ENCODE assay signal across 8 cellular contexts in the genomic region with DNA sequence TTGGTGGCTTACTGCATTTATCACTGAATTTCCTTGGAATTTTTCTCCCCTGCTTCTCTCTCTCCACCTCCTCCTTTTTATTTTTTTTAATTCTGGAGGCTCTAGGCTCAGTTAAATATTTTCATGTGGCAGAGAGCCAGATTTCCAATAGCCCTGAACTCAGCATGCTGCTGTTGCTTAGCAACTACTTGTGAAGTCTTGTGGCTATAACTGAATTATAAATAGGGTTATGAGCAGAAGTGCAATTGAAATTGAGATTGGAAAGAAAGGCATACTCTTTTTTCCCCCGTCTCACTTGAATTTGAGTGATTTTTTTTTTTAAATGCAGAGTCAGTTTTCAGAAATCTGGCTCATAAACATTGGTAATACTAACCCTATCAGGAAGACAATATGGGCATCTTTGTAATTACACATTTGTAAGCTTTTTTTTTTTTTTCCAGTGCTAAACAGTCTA. TPM values are rescaled to one million over a fixed set of nuclear protein-coding genes. Genes with fewer than 3 reads are reported as not detected.
DNase-seq lines count a peak whose midpoint lies in the region; ATAC-seq, FAIRE-seq and TF ChIP-seq lines count a peak whose summit lies in the region.

No MANE protein-coding gene starts in this region.

- TF ChIP-seq RAD21 in liver (IDR thresholded peaks at IDR 0.05): peak in 1 of 2 donors; percentile 23

- no peaks in the 10 kb centered on the region for H3K27me3 Mint-ChIP-seq in type B pancreatic cell

- H3K9me3 ChIP-seq in liver (ENCODE audit: control insufficient read depth in 4 of 4, low read length in 3 of 4): no peaks in the 10 kb centered on the region

- H3K4me3 ChIP-seq in GM12865 (ENCODE audit: low read depth, low read length) (peak overlapping the region; percentile 37), liver (ENCODE audit: low read depth in 1 of 3, low read length in 3 of 3) (peak overlapping the region in 1 of 3 donors; percentile 20)

- H3K4me1 Mint-ChIP-seq in type B pancreatic cell (ENCODE audit: unreplicated experiment): peaks cover 10% of the 10 kb centered on the region

- TF ChIP-seq CTCF in GM12865 (IDR thresholded peaks at IDR 0.05; ENCODE audit: insufficient read depth, low read depth, low read length, missing control alignments) (no peak), liver (IDR thresholded peaks at IDR 0.05; ENCODE audit: low read depth, low read length, missing input control) (no peak), type B pancreatic cell (conservative IDR thresholded peaks at IDR 0.05) (no peak)

- peak; percentile 99 for FAIRE-seq in A204.1 (lab: Jason Lieb, UNC)

- peaks cover 3 to 19% (median 16%) of the 10 kb centered on the region in 4 donors for H3K4me1 ChIP-seq in liver (ENCODE audit: control insufficient read depth in 4 of 4, insufficient read depth in 4 of 4, low read length in 3 of 4)

- H3K27ac Mint-ChIP-seq in type B pancreatic cell: peak overlapping the region; percentile 13

- peak overlapping the region; percentile 19 for H3K4me3 Mint-ChIP-seq in type B pancreatic cell

- no peaks in the 10 kb centered on the region for H3K27me3 ChIP-seq in liver (ENCODE audit: control insufficient read depth in 4 of 4, insufficient read depth in 4 of 4, low read length in 3 of 4)

- 6% methylated on average over 1 of the region's 1 CpG for WGBS in liver

- DNase-seq in GM12865 (ENCODE audit: low read depth) (peak; percentile 72), NCI-H748 (lab: John Stamatoyannopoulos, UW; ENCODE audit: unreplicated experiment) (peak; percentile 90), cerebellar cortex (ENCODE audit: low spot score) (peak; percentile 96), type B pancreatic cell (ENCODE audit: extremely low spot score, unreplicated experiment) (no peak)
- DNase-seq in activated CD4-positive, alpha-beta T cell treated with anti-CD3 and anti-CD28 coated beads for 4 hours: no peak

- no peak overlapping the region for H3K9ac ChIP-seq in liver (ENCODE audit: low read depth in 1 of 2, low read length in 2 of 2)

- peaks cover 0 to 1% (median 0%) of the 10 kb centered on the region in 4 donors for H3K36me3 ChIP-seq in liver (ENCODE audit: control insufficient read depth in 4 of 4, insufficient read depth in 3 of 4, low read depth in 1 of 4, low read length in 3 of 4)

- H3K27ac ChIP-seq in liver (ENCODE audit: low read depth in 1 of 2, low read length in 2 of 2): peak overlapping the region; percentile 36 to 46

- peaks cover 7% of the 10 kb centered on the region for H3K9me3 Mint-ChIP-seq in type B pancreatic cell

- ATAC-seq in HG03460 (IDR thresholded peaks at IDR 0.05; ENCODE audit: unreplicated experiment): peak; percentile 65

- peaks cover 39% of the 10 kb centered on the region for H3K36me3 Mint-ChIP-seq in type B pancreatic cell

TF ChIP-seq in liver, 16 proteins besides CTCF, POLR2A, EP300 and RAD21:
- peak; percentile 26 for TF ChIP-seq SP1 (IDR thresholded peaks at IDR 0.05)
- peak in 1 of 2 donors; percentile 25 for TF ChIP-seq HNF4A (conservative IDR thresholded peaks at IDR 0.05)
- no peak for TF ChIP-seq FOXA2 (IDR thresholded peaks at IDR 0.05)
- TF ChIP-seq, protein P1, sequence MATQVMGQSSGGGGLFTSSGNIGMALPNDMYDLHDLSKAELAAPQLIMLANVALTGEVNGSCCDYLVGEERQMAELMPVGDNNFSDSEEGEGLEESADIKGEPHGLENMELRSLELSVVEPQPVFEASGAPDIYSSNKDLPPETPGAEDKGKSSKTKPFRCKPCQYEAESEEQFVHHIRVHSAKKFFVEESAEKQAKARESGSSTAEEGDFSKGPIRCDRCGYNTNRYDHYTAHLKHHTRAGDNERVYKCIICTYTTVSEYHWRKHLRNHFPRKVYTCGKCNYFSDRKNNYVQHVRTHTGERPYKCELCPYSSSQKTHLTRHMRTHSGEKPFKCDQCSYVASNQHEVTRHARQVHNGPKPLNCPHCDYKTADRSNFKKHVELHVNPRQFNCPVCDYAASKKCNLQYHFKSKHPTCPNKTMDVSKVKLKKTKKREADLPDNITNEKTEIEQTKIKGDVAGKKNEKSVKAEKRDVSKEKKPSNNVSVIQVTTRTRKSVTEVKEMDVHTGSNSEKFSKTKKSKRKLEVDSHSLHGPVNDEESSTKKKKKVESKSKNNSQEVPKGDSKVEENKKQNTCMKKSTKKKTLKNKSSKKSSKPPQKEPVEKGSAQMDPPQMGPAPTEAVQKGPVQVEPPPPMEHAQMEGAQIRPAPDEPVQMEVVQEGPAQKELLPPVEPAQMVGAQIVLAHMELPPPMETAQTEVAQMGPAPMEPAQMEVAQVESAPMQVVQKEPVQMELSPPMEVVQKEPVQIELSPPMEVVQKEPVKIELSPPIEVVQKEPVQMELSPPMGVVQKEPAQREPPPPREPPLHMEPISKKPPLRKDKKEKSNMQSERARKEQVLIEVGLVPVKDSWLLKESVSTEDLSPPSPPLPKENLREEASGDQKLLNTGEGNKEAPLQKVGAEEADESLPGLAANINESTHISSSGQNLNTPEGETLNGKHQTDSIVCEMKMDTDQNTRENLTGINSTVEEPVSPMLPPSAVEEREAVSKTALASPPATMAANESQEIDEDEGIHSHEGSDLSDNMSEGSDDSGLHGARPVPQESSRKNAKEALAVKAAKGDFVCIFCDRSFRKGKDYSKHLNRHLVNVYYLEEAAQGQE (IDR thresholded peaks at IDR 0.05): peak; percentile 33
- TF ChIP-seq YY1 (IDR thresholded peaks at IDR 0.05): peak; percentile 54
- TF ChIP-seq, protein P2, sequence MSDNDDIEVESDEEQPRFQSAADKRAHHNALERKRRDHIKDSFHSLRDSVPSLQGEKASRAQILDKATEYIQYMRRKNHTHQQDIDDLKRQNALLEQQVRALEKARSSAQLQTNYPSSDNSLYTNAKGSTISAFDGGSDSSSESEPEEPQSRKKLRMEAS (IDR thresholded peaks at IDR 0.05): peak; percentile 22
- TF ChIP-seq JUND (IDR thresholded peaks at IDR 0.05): peak in 1 of 2 donors; percentile 5
- TF ChIP-seq RXRA (IDR thresholded peaks at IDR 0.05): peak in 1 of 2 donors; percentile 18
- TF ChIP-seq GABPA (IDR thresholded peaks at IDR 0.05 in 1 of 2, conservative IDR thresholded peaks at IDR 0.05 in 1 of 2): no peak
- TF ChIP-seq, protein P3, sequence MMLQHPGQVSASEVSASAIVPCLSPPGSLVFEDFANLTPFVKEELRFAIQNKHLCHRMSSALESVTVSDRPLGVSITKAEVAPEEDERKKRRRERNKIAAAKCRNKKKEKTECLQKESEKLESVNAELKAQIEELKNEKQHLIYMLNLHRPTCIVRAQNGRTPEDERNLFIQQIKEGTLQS (IDR thresholded peaks at IDR 0.05): no peak
- TF ChIP-seq FOXA1 (IDR thresholded peaks at IDR 0.05): no peak

RNA-seq across cellular contexts. Expression of a gene that starts 38.3 kb away (rescaled TPM):
- total RNA-seq in liver (10 to 100 TPM; 20.8 to 25.6 TPM), type B pancreatic cell (ENCODE audit: low replicate concordance) (102 and 136 TPM in 2 replicates)
- polyA plus RNA-seq in liver: 10 to 100 TPM in 1 of 2 donors, 1 to 10 TPM in 1; 3.9 to 19.0 TPM

Comparison
In these comparisons a context has a peak if more than half of its experiments do, and no peak if none do; other contexts are left out.
1. DNase-seq: peak in GM12865 (single experiment), NCI-H748 (single experiment) and cerebellar cortex (single experiment); none in type B pancreatic cell (single experiment) and activated CD4-positive, alpha-beta T cell treated with anti-CD3 and anti-CD28 coated beads for 4 hours (0 of 2).